10 cellular contexts compared by ENCODE assay signal in genomic region chr2:224847961-224848850, GRCh38.
DNase-seq lines count a peak whose midpoint lies in the region; ATAC-seq and TF ChIP-seq lines count a peak whose summit lies in the region.
"Had no signal": no experiment of that assay in that cellular context is flagged by ENCODE, and none has a peak within 500 bp of the region (broad histone marks: within the 10 kb centered on the region; RNA-seq: fewer than 3 reads in every experiment).

No MANE protein-coding gene starts in this region.

- H3K27ac ChIP-seq in ovary: no peak overlapping the region
- H3K27ac ChIP-seq: heart right ventricle had no signal

- no peak overlapping the region for H3K4me3 ChIP-seq in choroid plexus epithelial cell (ENCODE audit: low read depth, low read length)
- no peak overlapping the region for H3K4me3 ChIP-seq in ovary
- H3K4me3 ChIP-seq: heart right ventricle had no signal

- H3K27me3 ChIP-seq in ovary: no peaks in the 10 kb centered on the region
- H3K27me3 ChIP-seq: heart right ventricle had no signal

- DNase-seq in GM04503 (ENCODE audit: low read depth): peak; percentile 49
- DNase-seq in NCI-H2171 (lab: John Stamatoyannopoulos, UW): peak; percentile 21
- DNase-seq in choroid plexus epithelial cell (ENCODE audit: low read depth): peak; percentile 64
- DNase-seq in ovary: peak; percentile 16 to 59 (median 35)
- DNase-seq in NCI-H1436 treated with DMSO at 0.1 percent for 48 hours (lab: John Stamatoyannopoulos, UW): no peak
- DNase-seq: activated CD8-positive, alpha-beta T cell treated with anti-CD3 and anti-CD28 coated beads, Interleukin-2, amount 10 ng/mL, durations not matched to agents 7 days and 5 days had no signal

- 54 to 63% (median 62%) methylated on average over 7 of the region's 7 CpGs for WGBS in ovary, 3 donors

- TF ChIP-seq EP300 in ovary (IDR thresholded peaks at IDR 0.05): no peak

- H3K36me3 ChIP-seq in ovary: no peaks in the 10 kb centered on the region

- no peak for ATAC-seq in HG03097 (IDR thresholded peaks at IDR 0.05; ENCODE audit: low FRiP score, unreplicated experiment)
- ATAC-seq in GM18861 (IDR thresholded peaks at IDR 0.05; ENCODE audit: unreplicated experiment): no peak
- no peak for ATAC-seq in HG03342 (IDR thresholded peaks at IDR 0.05; ENCODE audit: unreplicated experiment)
- ATAC-seq: activated CD8-positive, alpha-beta T cell treated with anti-CD3 and anti-CD28 coated beads, Interleukin-2, amount 10 ng/mL, durations not matched to agents 7 days and 5 days had no signal

- peaks cover 3% of the 10 kb centered on the region for H3K4me1 ChIP-seq in ovary (ENCODE audit: insufficient read depth)

- no peak for TF ChIP-seq CTCF in choroid plexus epithelial cell (conservative IDR thresholded peaks at IDR 0.05; ENCODE audit: low read depth, low read length)
- TF ChIP-seq CTCF in ovary (IDR thresholded peaks at IDR 0.05): no peak

- no peak for TF ChIP-seq POLR2A in ovary (IDR thresholded peaks at IDR 0.05)

- intact Hi-C loops in ovary (cut with DNase I): no loop called here

- H3K9me3 ChIP-seq in ovary: no peaks in the 10 kb centered on the region
- H3K9me3 ChIP-seq: heart right ventricle had no signal
